Comparison of ENCODE assay signal across 8 cellular contexts in genomic region chr4:16083217-16084191, GRCh38. TPM values are rescaled to one million over a fixed set of nuclear protein-coding genes. Genes with fewer than 3 reads are reported as not detected.
A peak's percentile ranks its signal among the peaks of the same experiment; 100 is the strongest.
DNase-seq lines count a peak whose midpoint lies in the region; ATAC-seq, FAIRE-seq and TF ChIP-seq lines count a peak whose summit lies in the region.

Gene PROM1 (minus strand): TSS chr4:16084023. CDS start chr4:16075906, 8,117 bp downstream.

- intact Hi-C loops in psoas muscle (cut with DNase I) = no loop called here

- H3K27ac ChIP-seq in right atrium auricular region = peak within 1 kb of the TSS in 1 of 2 donors; percentile 51
- no peak within 1 kb of the TSS for H3K27ac ChIP-seq in psoas muscle

- CTCF ChIA-PET in WTC11 (lab: Charles Lee) = interaction anchor here (1.2 to 3.2 kb wide), 6 partner anchors 54 to 144 kb away, joined by 3 to 16 read pairs (median 8); no protein-coding TSS in a partner anchor

- FAIRE-seq in urothelium cell line (lab: Jason Lieb, UNC) = no peak

- H3K36me3 ChIP-seq in right atrium auricular region (no peaks in the 10 kb centered on the region), psoas muscle (ENCODE audit: insufficient read depth in 1 of 2, low read depth in 1 of 2) (no peaks in the 10 kb centered on the region)

- peaks cover 37% of the 10 kb centered on the region for H3K4me1 Mint-ChIP-seq in WTC11

- H3K27me3 ChIP-seq in right atrium auricular region (peaks cover 0 to 4% of the 10 kb centered on the region in 2 donors), psoas muscle (ENCODE audit: insufficient read depth in 3 of 3, low read length in 2 of 3) (peaks cover 0 to 54% (median 8%) of the 10 kb centered on the region in 3 donors)

- ATAC-seq in WTC11 (peak; percentile 70), psoas muscle (peak; percentile 68 to 81 (median 73)), GM21526 (IDR thresholded peaks at IDR 0.05; ENCODE audit: low FRiP score, unreplicated experiment) (no peak)

- H3K27ac Mint-ChIP-seq in WTC11 = no peak within 1 kb of the TSS

- no peaks in the 10 kb centered on the region for H3K9me3 Mint-ChIP-seq in WTC11

- H3K9me3 ChIP-seq in right atrium auricular region (peaks cover 0 to 14% of the 10 kb centered on the region in 2 donors), psoas muscle (peaks cover 11% of the 10 kb centered on the region)

- H3K4me1 ChIP-seq in right atrium auricular region = peaks cover 0 to 31% of the 10 kb centered on the region in 2 donors
- H3K4me1 ChIP-seq in psoas muscle = peaks cover 21% of the 10 kb centered on the region

- peak within 1 kb of the TSS; percentile 87 for H3K4me3 Mint-ChIP-seq in WTC11

- 3 to 4% (median 3%) methylated on average over 69 to 83 of the region's 83 CpGs for WGBS in psoas muscle, 3 donors

- TF ChIP-seq CTCF in WTC11 (IDR thresholded peaks at IDR 0.05) (no peak), right atrium auricular region (IDR thresholded peaks at IDR 0.05) (no peak), psoas muscle (IDR thresholded peaks at IDR 0.05) (no peak)

- H3K36me3 Mint-ChIP-seq in WTC11 = 0 out of 2 replicates have a peak, but pooled peaks cover 3% of the 10 kb centered on the region

- POLR2A ChIA-PET in WTC11 (lab: Charles Lee) = interaction anchor here (0.9 to 1.1 kb wide), 4 partner anchors 15 to 141 kb away, joined by 3 read pairs; no protein-coding TSS in a partner anchor

- H3K27me3 Mint-ChIP-seq in WTC11 (ENCODE audit: low read depth) = peaks cover 43% of the 10 kb centered on the region

- DNase-seq in HuH-7 (ENCODE audit: low spot score) (peak; percentile 77), WTC11 (ENCODE audit: low spot score) (peak; percentile 74), right atrium auricular region (ENCODE audit: low spot score) (no peak), psoas muscle (no peak), urothelium cell line (ENCODE audit: low spot score) (no peak), NCI-H1417 treated with DMSO at 0.1 percent for 48 hours (lab: John Stamatoyannopoulos, UW) (no peak), NCI-H226 (no peak)

- H3K4me3 ChIP-seq in right atrium auricular region = peak within 1 kb of the TSS; percentile 58 to 62
- H3K4me3 ChIP-seq in psoas muscle = peak within 1 kb of the TSS; percentile 71

TF ChIP-seq in WTC11, 78 proteins besides CTCF, POLR2A, EP300 and RAD21:
- TF ChIP-seq FOXP1 (CRISPR knock-in tag; IDR thresholded peaks at IDR 0.05; ENCODE audit: borderline replicate concordance) (0 out of 2 replicates have a peak, but pooled peaks have one; percentile 12), NFYB (CRISPR knock-in tag; conservative IDR thresholded peaks at IDR 0.05; ENCODE audit: low read depth) (peak; percentile 40), ZNF425 (CRISPR knock-in tag; conservative IDR thresholded peaks at IDR 0.05) (no peak), USF1 (CRISPR knock-in tag; IDR thresholded peaks at IDR 0.05) (0 out of 2 replicates have a peak, but pooled peaks have one; percentile 12), NR3C1 (CRISPR knock-in tag; conservative IDR thresholded peaks at IDR 0.05; ENCODE audit: low read depth) (no peak), SOX15 (CRISPR knock-in tag; IDR thresholded peaks at IDR 0.05) (no peak), MAX (CRISPR knock-in tag; IDR thresholded peaks at IDR 0.05) (peak; percentile 41), AR (CRISPR knock-in tag; IDR thresholded peaks at IDR 0.05) (no peak), FOXK1 (CRISPR knock-in tag; IDR thresholded peaks at IDR 0.05) (peak; percentile 13; the same call in 1 of the 2 replicates), KAT7 (CRISPR knock-in tag; IDR thresholded peaks at IDR 0.05; ENCODE audit: borderline replicate concordance) (0 out of 2 replicates have a peak, but pooled peaks have one; percentile 30), ZNF423 (CRISPR knock-in tag; IDR thresholded peaks at IDR 0.05) (peak; percentile 82), HMGXB4 (CRISPR knock-in tag; IDR thresholded peaks at IDR 0.05) (peak; percentile 72; the same call in 1 of the 2 replicates)
TF ChIP-seq in WTC11: peak in this region for 8.

RNA-seq across cellular contexts. Expression of gene PROM1, which starts in this region (rescaled TPM):
- total RNA-seq in WTC11 (2021) (56.5 to 65.1 TPM (median 56.8 TPM) in 3 replicates), right atrium auricular region (1 to 10 TPM; 5.2 to 8.1 TPM), psoas muscle (1 to 10 TPM in 2 of 4 donors, under 1 TPM in 2; 0.84 to 1.5 (median 1.1) TPM)
- polyA plus RNA-seq in psoas muscle = under 1 TPM; 0.16 to 0.20 (median 0.18) TPM

Comparison
In these comparisons a context has a peak if more than half of its experiments do, and no peak if none do; other contexts are left out.
1. DNase-seq: peak in HuH-7 (single experiment) and WTC11 (single experiment); none in right atrium auricular region (single experiment), psoas muscle (0 of 2), urothelium cell line (single experiment), NCI-H1417 treated with DMSO at 0.1 percent for 48 hours (single experiment) and NCI-H226 (single experiment).